Comparison of ENCODE assay signal across 23 cellular contexts in the genomic region with DNA sequence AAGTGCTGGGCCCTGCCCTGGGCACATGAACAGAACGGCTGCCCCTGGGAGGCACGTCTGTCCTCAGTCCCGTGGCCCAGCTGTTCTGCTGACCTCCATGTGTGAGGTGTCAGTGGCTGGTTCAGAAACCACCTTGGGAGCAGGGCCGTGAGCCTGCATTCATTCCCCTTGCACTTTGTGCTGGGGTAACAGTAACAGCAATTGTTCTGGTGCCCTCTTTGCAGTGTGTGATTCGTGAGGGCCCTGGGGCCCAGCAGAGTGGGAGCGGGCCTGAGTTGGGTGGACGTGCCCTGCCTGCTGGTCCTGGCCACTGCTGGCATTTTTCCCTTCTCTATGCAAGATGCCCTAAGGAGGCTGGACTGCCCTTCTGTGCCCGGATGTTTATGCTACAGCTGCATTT. TPM values are rescaled to one million over a fixed set of nuclear protein-coding genes. Genes with fewer than 3 reads are reported as not detected.
"Had no signal": no experiment of that assay in that cellular context is flagged by ENCODE, and none has a peak within 500 bp of the region (broad histone marks: within the 10 kb centered on the region; RNA-seq: fewer than 3 reads in every experiment).

No MANE protein-coding gene starts in this region.

- H3K9me3 ChIP-seq: left ventricle myocardium inferior, spleen, thoracic aorta, upper lobe of left lung had no signal

- H3K36me3 ChIP-seq: left ventricle myocardium inferior, spleen had no signal

- DNase-seq: activated CD4-positive, alpha-beta T cell treated with anti-CD3 and anti-CD28 coated beads for 4 hours; activated CD4-positive, CD25-positive, alpha-beta regulatory T cell; activated CD8-positive, alpha-beta memory T cell treated with anti-CD3 and anti-CD28 coated beads, Interleukin-2, amount 50 U/mL, for 48 hours; activated effector memory CD4-positive, alpha-beta T cell treated with Interleukin-2 at 50 U/mL for 16 hours; activated naive CD4-positive, alpha-beta T cell treated with anti-CD3 and anti-CD28 coated beads, Interleukin-2, amount 10 ng/mL, durations not matched to agents 7 days and 5 days; caudate nucleus; dermis blood vessel endothelial cell; effector memory CD4-positive, alpha-beta T cell; foreskin melanocyte; glutamatergic neuron; immature natural killer cell; kidney glomerular epithelial cell; left ventricle myocardium inferior; naive thymus-derived CD4-positive, alpha-beta T cell; retina; spleen; stimulated activated CD4-positive, alpha-beta T cell treated with anti-CD3 and anti-CD28 coated beads, Interleukin-4, amount 100 ng/mL, for 1 hour; stimulated activated naive CD4-positive, alpha-beta T cell treated with Interleukin-2 at 50 U/mL for 16 hours; T-helper 17 cell; upper lobe of left lung had no signal

- H3K4me3 ChIP-seq: hepatocyte, left ventricle myocardium inferior, spleen, thoracic aorta, upper lobe of left lung had no signal

- H3K4me1 ChIP-seq: spleen had no signal

- H3K27me3 ChIP-seq: hepatocyte, upper lobe of left lung had no signal

- H3K27ac ChIP-seq: hepatocyte, left ventricle myocardium inferior, spleen, thoracic aorta, upper lobe of left lung had no signal

- ATAC-seq: naive thymus-derived CD4-positive, alpha-beta T cell had no signal

RNA-seq across cellular contexts. Expression of gene MYZAP, which starts 50.4 kb away (rescaled TPM):
- total RNA-seq: activated CD8-positive, alpha-beta memory T cell treated with anti-CD3 and anti-CD28 coated beads for 36 hours had no signal
